In the genomic region with DNA sequence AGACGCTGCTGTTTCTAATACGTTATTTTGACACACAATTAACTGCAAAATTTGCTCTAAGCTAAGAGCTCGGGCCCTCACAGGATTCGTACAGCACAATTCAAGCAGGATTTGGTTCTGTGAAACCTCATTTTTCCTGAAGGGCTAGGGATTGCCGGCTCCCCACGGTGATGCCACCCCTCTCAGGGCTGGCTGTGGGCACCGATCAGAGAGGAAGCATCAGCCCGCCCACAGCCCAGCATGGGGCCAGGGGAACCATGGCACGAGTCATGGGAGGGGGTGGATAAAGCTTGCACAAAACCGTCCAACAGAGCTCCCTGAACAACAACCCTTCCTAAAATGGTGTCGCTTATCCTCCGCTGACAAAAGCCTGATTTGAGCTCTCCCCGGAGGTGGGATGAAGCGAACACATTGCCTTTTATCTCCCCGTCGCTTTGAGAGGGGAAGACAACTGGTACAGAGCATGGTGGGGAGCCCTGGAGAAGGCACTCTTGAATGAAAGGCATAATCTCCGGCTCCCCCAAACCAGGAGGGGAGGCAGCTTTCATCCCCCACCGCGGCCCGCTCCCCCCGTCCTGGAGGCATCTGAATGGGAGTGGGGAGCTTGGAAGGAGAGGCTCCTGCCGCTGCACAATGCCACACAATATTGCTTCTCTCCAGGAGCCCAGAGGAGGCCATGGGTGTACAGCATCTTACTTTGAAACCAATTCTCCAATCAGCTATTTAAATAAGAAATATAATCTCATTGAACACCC, we compare ENCODE assay signal across 1 cellular context.
TF ChIP-seq lines count a peak whose summit lies in the region.

No MANE protein-coding gene starts in this region.

TF ChIP-seq in neural cell, 6 proteins besides CTCF, POLR2A, EP300 and RAD21 (continued from another document):
- TF ChIP-seq, protein P1, sequence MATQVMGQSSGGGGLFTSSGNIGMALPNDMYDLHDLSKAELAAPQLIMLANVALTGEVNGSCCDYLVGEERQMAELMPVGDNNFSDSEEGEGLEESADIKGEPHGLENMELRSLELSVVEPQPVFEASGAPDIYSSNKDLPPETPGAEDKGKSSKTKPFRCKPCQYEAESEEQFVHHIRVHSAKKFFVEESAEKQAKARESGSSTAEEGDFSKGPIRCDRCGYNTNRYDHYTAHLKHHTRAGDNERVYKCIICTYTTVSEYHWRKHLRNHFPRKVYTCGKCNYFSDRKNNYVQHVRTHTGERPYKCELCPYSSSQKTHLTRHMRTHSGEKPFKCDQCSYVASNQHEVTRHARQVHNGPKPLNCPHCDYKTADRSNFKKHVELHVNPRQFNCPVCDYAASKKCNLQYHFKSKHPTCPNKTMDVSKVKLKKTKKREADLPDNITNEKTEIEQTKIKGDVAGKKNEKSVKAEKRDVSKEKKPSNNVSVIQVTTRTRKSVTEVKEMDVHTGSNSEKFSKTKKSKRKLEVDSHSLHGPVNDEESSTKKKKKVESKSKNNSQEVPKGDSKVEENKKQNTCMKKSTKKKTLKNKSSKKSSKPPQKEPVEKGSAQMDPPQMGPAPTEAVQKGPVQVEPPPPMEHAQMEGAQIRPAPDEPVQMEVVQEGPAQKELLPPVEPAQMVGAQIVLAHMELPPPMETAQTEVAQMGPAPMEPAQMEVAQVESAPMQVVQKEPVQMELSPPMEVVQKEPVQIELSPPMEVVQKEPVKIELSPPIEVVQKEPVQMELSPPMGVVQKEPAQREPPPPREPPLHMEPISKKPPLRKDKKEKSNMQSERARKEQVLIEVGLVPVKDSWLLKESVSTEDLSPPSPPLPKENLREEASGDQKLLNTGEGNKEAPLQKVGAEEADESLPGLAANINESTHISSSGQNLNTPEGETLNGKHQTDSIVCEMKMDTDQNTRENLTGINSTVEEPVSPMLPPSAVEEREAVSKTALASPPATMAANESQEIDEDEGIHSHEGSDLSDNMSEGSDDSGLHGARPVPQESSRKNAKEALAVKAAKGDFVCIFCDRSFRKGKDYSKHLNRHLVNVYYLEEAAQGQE (IDR thresholded peaks at IDR 0.05; ENCODE audit: borderline replicate concordance): no peak
- TF ChIP-seq MXI1 (conservative IDR thresholded peaks at IDR 0.05; ENCODE audit: poor library complexity, severe bottlenecking): no peak
